Comparison of ENCODE assay signal across 10 cellular contexts in genomic region chr2:216006164-216006663, GRCh38. TPM values are rescaled to one million over a fixed set of nuclear protein-coding genes. Genes with fewer than 3 reads are reported as not detected.
DNase-seq lines count a peak whose midpoint lies in the region; ATAC-seq and TF ChIP-seq lines count a peak whose summit lies in the region.
"Had no signal": no experiment of that assay in that cellular context is flagged by ENCODE, and none has a peak within 500 bp of the region (broad histone marks: within the 10 kb centered on the region; RNA-seq: fewer than 3 reads in every experiment).

No MANE protein-coding gene starts in this region.

- H3K27me3 Mint-ChIP-seq in T-cell (no peaks in the 10 kb centered on the region), chondrocyte (ENCODE audit: low read depth) (no peaks in the 10 kb centered on the region), neural progenitor cell (ENCODE audit: insufficient read depth, low read depth) (no peaks in the 10 kb centered on the region)

- H3K9ac ChIP-seq in neural progenitor cell = no peak overlapping the region

- TF ChIP-seq CTCF in chondrocyte (IDR thresholded peaks at IDR 0.05) = no peak
- TF ChIP-seq CTCF in neural progenitor cell (IDR thresholded peaks at IDR 0.05) = no peak
- no peak for TF ChIP-seq CTCF in stomach (IDR thresholded peaks at IDR 0.05)
- no peak for TF ChIP-seq CTCF in WERI-Rb-1 (IDR thresholded peaks at IDR 0.05; ENCODE audit: low read depth, low read length)

- TF ChIP-seq POLR2A in GM18951 (IDR thresholded peaks at IDR 0.05; ENCODE audit: extremely low read depth, insufficient read depth, insufficient read length) (peak; percentile 48), stomach (IDR thresholded peaks at IDR 0.05) (no peak)

- H3K4me3 ChIP-seq in neural progenitor cell = no peak overlapping the region
- H3K4me3 ChIP-seq in stomach = no peak overlapping the region
- no peak overlapping the region for H3K4me3 ChIP-seq in WERI-Rb-1 (ENCODE audit: low read depth, low read length)

- no peaks in the 10 kb centered on the region for H3K27me3 ChIP-seq in neural progenitor cell
- no peaks in the 10 kb centered on the region for H3K27me3 ChIP-seq in stomach
- H3K27me3 ChIP-seq in WERI-Rb-1 (ENCODE audit: insufficient read depth, low read depth, severe bottlenecking) = no peaks in the 10 kb centered on the region

- intact Hi-C loops in stomach (cut with DNase I; ENCODE audit: low total_unique reads) = no loop called here

- H3K36me3 Mint-ChIP-seq in T-cell = no peaks in the 10 kb centered on the region
- H3K36me3 Mint-ChIP-seq in chondrocyte (ENCODE audit: low read depth) = peaks cover 3% of the 10 kb centered on the region
- H3K36me3 Mint-ChIP-seq in neural progenitor cell = peaks cover 3% of the 10 kb centered on the region

- no peak for TF ChIP-seq EP300 in stomach (IDR thresholded peaks at IDR 0.05)

- no peaks in the 10 kb centered on the region for H3K9me3 ChIP-seq in neural progenitor cell (ENCODE audit: low read depth)
- H3K9me3 ChIP-seq in stomach = no peaks in the 10 kb centered on the region
- no peaks in the 10 kb centered on the region for H3K9me3 ChIP-seq in WERI-Rb-1 (ENCODE audit: severe bottlenecking)

- CTCF ChIA-PET in T-cell (lab: Charles Lee) = interaction anchor here (0.6 to 1.6 kb wide), 11 partner anchors 12 to 661 kb away, joined by 3 to 11 read pairs (median 4); no protein-coding TSS in a partner anchor

- H4K20me1 ChIP-seq in neural progenitor cell (ENCODE audit: low read depth) = peaks cover 15% of the 10 kb centered on the region

- peaks cover 21% of the 10 kb centered on the region for H3F3A ChIP-seq in neural progenitor cell (ENCODE audit: low read depth)

- ATAC-seq in HG02884 (IDR thresholded peaks at IDR 0.05; ENCODE audit: unreplicated experiment) = peak; percentile 40
- ATAC-seq in T-cell (replicated peaks in 1 of 4) = peak; percentile 57 to 80 (median 68)

- 56 to 77% (median 70%) methylated on average over 10 of the region's 10 CpGs for WGBS in stomach, 5 donors

- no peaks in the 10 kb centered on the region for H3K9me3 Mint-ChIP-seq in T-cell
- H3K9me3 Mint-ChIP-seq in chondrocyte (ENCODE audit: low read depth) = no peaks in the 10 kb centered on the region
- no peaks in the 10 kb centered on the region for H3K9me3 Mint-ChIP-seq in neural progenitor cell

- DNase-seq in T-cell (peak in 13 of 34 experiments; percentile 6 to 31 (median 16)), chondrocyte (ENCODE audit: low spot score) (no peak), neural progenitor cell (ENCODE audit: low spot score) (peak; percentile 56), stomach (no peak), WERI-Rb-1 (no peak), 8988T (no peak)

- H3K36me3 ChIP-seq in neural progenitor cell (no peaks in the 10 kb centered on the region), stomach (no peaks in the 10 kb centered on the region), WERI-Rb-1 (peaks cover 7% of the 10 kb centered on the region; the same call in 1 of the 2 replicates)

- peak overlapping the region; percentile 5 to 25 (median 13) for H3K4me3 Mint-ChIP-seq in T-cell
- H3K4me3 Mint-ChIP-seq in chondrocyte (ENCODE audit: unreplicated experiment) = no peak overlapping the region
- peak overlapping the region; percentile 26 for H3K4me3 Mint-ChIP-seq in neural progenitor cell
- H3K4me3 Mint-ChIP-seq: neural crest cell had no signal

- peaks cover 35 to 47% (median 44%) of the 10 kb centered on the region in 3 donors for H3K4me1 Mint-ChIP-seq in T-cell
- H3K4me1 Mint-ChIP-seq in chondrocyte (ENCODE audit: low read depth) = peaks cover 11% of the 10 kb centered on the region
- H3K4me1 Mint-ChIP-seq in neural progenitor cell = peaks cover 27% of the 10 kb centered on the region

- peak overlapping the region; percentile 69 to 77 for H3K27ac Mint-ChIP-seq in T-cell
- H3K27ac Mint-ChIP-seq in chondrocyte (ENCODE audit: unreplicated experiment) = peak overlapping the region; percentile 5
- H3K27ac Mint-ChIP-seq in neural progenitor cell = peak overlapping the region; percentile 22

- peaks cover 57% of the 10 kb centered on the region for H3K79me2 ChIP-seq in neural progenitor cell (ENCODE audit: low read depth)

- POLR2A ChIA-PET in T-cell (lab: Charles Lee) = interaction anchor here (0.6 kb wide), 5 partner anchors 25 to 983 kb away, joined by 3 to 5 read pairs (median 4); no protein-coding TSS in a partner anchor

- H3K4me2 ChIP-seq in neural progenitor cell = peak overlapping the region; percentile 39

- no peak overlapping the region for H2AFZ ChIP-seq in neural progenitor cell (replicated peaks)

- in situ Hi-C loops in GM18951 (cut with MboI; ENCODE audit: low sequenced_read_pairs, unreplicated experiment) = no loop called here

- H3K27ac ChIP-seq in neural progenitor cell = no peak overlapping the region
- no peak overlapping the region for H3K27ac ChIP-seq in stomach
- H3K27ac ChIP-seq in WERI-Rb-1 = no peak overlapping the region
- H3K27ac ChIP-seq: VCaP had no signal

- peaks cover 33% of the 10 kb centered on the region for H3K4me1 ChIP-seq in neural progenitor cell
- peaks cover 0 to 8% (median 2%) of the 10 kb centered on the region in 4 donors for H3K4me1 ChIP-seq in stomach

RNA-seq across cellular contexts. Expression of gene MREG, which starts 7.1 kb away (rescaled TPM):
- total RNA-seq in T-cell = 1 to 10 TPM; 4.6 to 7.5 (median 6.3) TPM
- 1.8 to 4.5 TPM (median 2.7 TPM) in 3 replicates for total RNA-seq in chondrocyte
- total RNA-seq in neural progenitor cell (ENCODE audit: low replicate concordance) = 11.0 and 19.1 TPM in 2 replicates
- 10 to 100 TPM in 1 of 5 donors, 1 to 10 TPM in 4; 2.2 to 21.7 (median 5.5) TPM for total RNA-seq in stomach
- 1 to 10 TPM; 2.6 to 7.3 (median 2.6) TPM for polyA plus RNA-seq in stomach

Comparison
In these comparisons a context has a peak if more than half of its experiments do, and no peak if none do; other contexts are left out.
1. H3K27ac Mint-ChIP-seq: peak in every context shown above with its lines; median percentile 73 in T-cell; 22 in neural progenitor cell; 5 in chondrocyte.